In the genomic region with DNA sequence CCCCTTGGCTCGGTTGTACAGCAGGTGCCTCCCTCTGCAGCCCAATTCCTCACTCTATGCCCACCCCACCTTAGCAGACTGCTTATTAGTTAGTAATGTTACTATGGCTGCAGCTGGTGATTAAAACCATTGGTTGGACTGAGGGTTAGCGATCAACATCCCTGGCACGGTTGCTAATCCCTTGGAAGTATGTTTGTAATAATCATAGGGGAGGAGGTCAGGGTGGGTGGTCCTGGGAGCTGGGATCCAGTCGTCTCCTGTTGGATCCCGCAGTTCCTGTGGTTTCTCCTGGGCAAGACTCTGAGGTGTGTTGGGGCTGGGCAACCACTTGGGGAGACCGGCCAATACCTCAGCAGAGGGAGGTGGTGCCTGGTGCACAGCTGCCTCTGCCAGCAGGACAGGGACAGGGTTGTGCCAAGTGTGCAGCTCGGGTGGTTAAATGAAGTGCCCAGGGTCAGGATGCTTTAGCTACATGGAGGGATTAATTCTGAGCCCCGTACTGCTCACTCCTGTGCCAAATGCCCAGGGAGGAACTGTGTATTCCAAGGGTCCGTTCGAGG, we compare ENCODE assay signal across 30 cellular contexts. TPM values are rescaled to one million over a fixed set of nuclear protein-coding genes. Genes with fewer than 3 reads are reported as not detected.
"Had no signal": no experiment of that assay in that cellular context is flagged by ENCODE, and none has a peak within 500 bp of the region (broad histone marks: within the 10 kb centered on the region; RNA-seq: fewer than 3 reads in every experiment).

No MANE protein-coding gene starts in this region.

- ATAC-seq: esophagus mucosa; left colon; naive thymus-derived CD8-positive, alpha-beta T cell; sciatic nerve; stimulated activated naive CD8-positive, alpha-beta T cell treated with anti-CD3 and anti-CD28 coated beads, Interleukin-15, Interleukin-2, amounts not matched to agents 100 U/mL and 50 U/mL, for 24 hours had no signal

- H3K9me3 Mint-ChIP-seq: activated CD4-positive, alpha-beta memory T cell treated with anti-CD3 and anti-CD28 coated beads for 36 hours; activated CD4-positive, alpha-beta T cell treated with anti-CD3 and anti-CD28 coated beads, Interleukin-2, amount 10 ng/mL, durations not matched to agents 24 days and 14 days; activated naive CD4-positive, alpha-beta T cell treated with anti-CD3 and anti-CD28 coated beads, Interleukin-2, amount 10 ng/mL, durations not matched to agents 7 days and 5 days; activated naive CD8-positive, alpha-beta T cell treated with anti-CD3 and anti-CD28 coated beads, Interleukin-2, amount 10 ng/mL, durations not matched to agents 7 days and 5 days; activated T-cell treated with anti-CD3 and anti-CD28 coated beads, Interleukin-2, amount 50 U/mL, for 24 hours; endodermal cell; naive thymus-derived CD8-positive, alpha-beta T cell; neural progenitor cell; type B pancreatic cell had no signal

- H3K27me3 ChIP-seq: ascending aorta, neural progenitor cell, uterus had no signal

- H3K27me3 Mint-ChIP-seq: activated CD4-positive, alpha-beta T cell treated with anti-CD3 and anti-CD28 coated beads, Interleukin-2, amount 10 ng/mL, durations not matched to agents 24 days and 14 days; type B pancreatic cell had no signal

- H3K4me1 Mint-ChIP-seq: activated CD4-positive, alpha-beta T cell treated with anti-CD3 and anti-CD28 coated beads, Interleukin-2, amount 10 ng/mL, durations not matched to agents 24 days and 14 days; activated naive CD4-positive, alpha-beta T cell treated with anti-CD3 and anti-CD28 coated beads, Interleukin-2, amount 10 ng/mL, durations not matched to agents 7 days and 5 days; activated naive CD8-positive, alpha-beta T cell treated with anti-CD3 and anti-CD28 coated beads, Interleukin-2, amount 10 ng/mL, durations not matched to agents 7 days and 5 days; naive thymus-derived CD8-positive, alpha-beta T cell had no signal

- H3K27ac Mint-ChIP-seq: activated CD4-positive, alpha-beta memory T cell treated with anti-CD3 and anti-CD28 coated beads for 36 hours; activated CD4-positive, alpha-beta T cell treated with anti-CD3 and anti-CD28 coated beads, Interleukin-2, amount 10 ng/mL, durations not matched to agents 24 days and 14 days; activated naive CD4-positive, alpha-beta T cell treated with anti-CD3 and anti-CD28 coated beads, Interleukin-2, amount 10 ng/mL, durations not matched to agents 7 days and 5 days; activated naive CD8-positive, alpha-beta T cell treated with anti-CD3 and anti-CD28 coated beads, Interleukin-2, amount 10 ng/mL, durations not matched to agents 7 days and 5 days; activated T-cell treated with anti-CD3 and anti-CD28 coated beads, Interleukin-2, amount 50 U/mL, for 24 hours; endodermal cell; naive thymus-derived CD8-positive, alpha-beta T cell; neural progenitor cell; progenitor cell of endocrine pancreas; type B pancreatic cell had no signal

- H3K4me3 Mint-ChIP-seq: activated CD4-positive, alpha-beta memory T cell treated with anti-CD3 and anti-CD28 coated beads for 36 hours; activated CD4-positive, alpha-beta T cell treated with anti-CD3 and anti-CD28 coated beads, Interleukin-2, amount 10 ng/mL, durations not matched to agents 24 days and 14 days; activated naive CD4-positive, alpha-beta T cell treated with anti-CD3 and anti-CD28 coated beads, Interleukin-2, amount 10 ng/mL, durations not matched to agents 7 days and 5 days; activated naive CD8-positive, alpha-beta T cell treated with anti-CD3 and anti-CD28 coated beads, Interleukin-2, amount 10 ng/mL, durations not matched to agents 7 days and 5 days; activated T-cell treated with anti-CD3 and anti-CD28 coated beads, Interleukin-2, amount 50 U/mL, for 24 hours; endodermal cell; naive thymus-derived CD8-positive, alpha-beta T cell; neural progenitor cell; type B pancreatic cell had no signal

- H3K27ac ChIP-seq: ascending aorta, neural progenitor cell, skin epidermis, thoracic aorta, uterus had no signal

- H3K4me3 ChIP-seq: ascending aorta, neural progenitor cell, skin epidermis, thoracic aorta, uterus had no signal

- H3K36me3 ChIP-seq: ascending aorta, neural progenitor cell, thoracic aorta, uterus had no signal

- DNase-seq: activated CD4-positive, alpha-beta memory T cell treated with anti-CD3 and anti-CD28 coated beads for 36 hours; activated CD4-positive, alpha-beta T cell treated with anti-CD3 and anti-CD28 coated beads, Interleukin-2, amount 10 ng/mL, durations not matched to agents 24 days and 14 days; activated CD4-positive, CD25-positive, alpha-beta regulatory T cell treated with anti-CD3 and anti-CD28 coated beads, Interleukin-2, amount 50 U/mL, for 72 hours; activated CD8-positive, alpha-beta memory T cell treated with anti-CD3 and anti-CD28 coated beads, Interleukin-2, amount 50 U/mL, for 48 hours; activated gamma-delta T cell; activated naive CD4-positive, alpha-beta T cell treated with anti-CD3 and anti-CD28 coated beads, Interleukin-2, amount 10 ng/mL, durations not matched to agents 7 days and 5 days; activated naive CD8-positive, alpha-beta T cell treated with anti-CD3 and anti-CD28 coated beads, Interleukin-2, amount 10 ng/mL, durations not matched to agents 7 days and 5 days; activated T-cell treated with anti-CD3 and anti-CD28 coated beads, Interleukin-2, amount 50 U/mL, for 24 hours; cortex of kidney; endodermal cell; foreskin fibroblast; head of caudate nucleus; hippocampal formation; left colon; midbrain; stimulated activated CD4-positive, alpha-beta T cell treated with anti-CD3 and anti-CD28 coated beads, Interleukin-12 subunit alpha, Interleukin-12 subunit beta, amount 100 ng/mL, for 4 hours; stimulated activated CD4-positive, alpha-beta T cell treated with anti-CD3 and anti-CD28 coated beads, Interleukin-4, amount 100 ng/mL, for 1 hour; stimulated activated naive CD8-positive, alpha-beta T cell treated with anti-CD3 and anti-CD28 coated beads, Interleukin-15, Interleukin-2, amounts not matched to agents 100 U/mL and 50 U/mL, for 24 hours; T1000; uterus had no signal

- FAIRE-seq: keratinocyte had no signal

- H3K36me3 Mint-ChIP-seq: activated CD4-positive, alpha-beta memory T cell treated with anti-CD3 and anti-CD28 coated beads for 36 hours; activated naive CD4-positive, alpha-beta T cell treated with anti-CD3 and anti-CD28 coated beads, Interleukin-2, amount 10 ng/mL, durations not matched to agents 7 days and 5 days; activated naive CD8-positive, alpha-beta T cell treated with anti-CD3 and anti-CD28 coated beads, Interleukin-2, amount 10 ng/mL, durations not matched to agents 7 days and 5 days; naive thymus-derived CD8-positive, alpha-beta T cell; neural progenitor cell; type B pancreatic cell had no signal

- H3K9me3 ChIP-seq: ascending aorta, thoracic aorta, uterus had no signal

- H3K4me1 ChIP-seq: uterus had no signal

RNA-seq across cellular contexts. Expression of gene FZD2, which starts 38.0 kb away (rescaled TPM):
- total RNA-seq: activated CD4-positive, alpha-beta memory T cell treated with anti-CD3 and anti-CD28 coated beads for 36 hours; activated CD4-positive, alpha-beta T cell treated with anti-CD3 and anti-CD28 coated beads, Interleukin-2, amount 10 ng/mL, durations not matched to agents 24 days and 14 days had no signal
